Comparison of ENCODE assay signal across 9 cellular contexts in the genomic region with DNA sequence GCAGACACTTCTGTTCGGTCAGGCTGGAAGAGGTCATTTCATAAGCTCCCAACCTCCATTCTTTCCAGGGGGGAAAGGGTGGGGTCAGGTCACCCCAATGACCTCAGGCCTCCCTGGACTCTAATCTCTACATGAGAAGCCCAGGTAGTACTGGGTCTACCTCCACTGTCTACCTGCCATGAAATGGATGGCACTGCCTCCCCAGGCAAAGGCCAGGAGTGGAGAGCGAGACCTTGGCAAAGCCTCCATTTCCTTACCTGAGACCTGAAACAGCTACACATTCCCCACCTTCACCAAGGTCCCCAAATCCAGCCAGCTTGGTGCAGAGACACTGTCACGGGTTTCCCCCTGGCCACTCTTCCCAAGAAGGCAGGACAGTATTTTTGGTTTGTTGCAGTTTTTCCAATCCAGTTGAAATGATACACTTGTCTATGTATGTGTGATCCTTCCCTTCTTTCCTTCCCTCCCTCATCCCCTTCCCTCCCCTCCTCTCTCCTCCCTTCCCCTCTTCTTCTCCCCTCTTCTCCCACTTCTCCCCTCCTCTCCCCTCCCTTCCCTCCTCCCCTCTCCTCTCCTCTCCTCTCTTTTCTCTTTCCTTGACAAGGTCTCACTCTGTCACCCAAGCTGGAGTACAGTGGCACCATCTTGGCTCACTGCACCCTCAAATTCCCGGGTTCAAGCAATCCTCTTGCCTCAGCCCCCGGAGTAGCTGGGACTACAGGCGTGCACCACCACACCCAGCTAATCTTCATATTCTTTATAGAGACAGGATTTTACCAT. TPM values are rescaled to one million over a fixed set of nuclear protein-coding genes. Genes with fewer than 3 reads are reported as not detected.
DNase-seq lines count a peak whose midpoint lies in the region; ATAC-seq and TF ChIP-seq lines count a peak whose summit lies in the region.
"Had no signal": no experiment of that assay in that cellular context is flagged by ENCODE, and none has a peak within 500 bp of the region (broad histone marks: within the 10 kb centered on the region; RNA-seq: fewer than 3 reads in every experiment).

No MANE protein-coding gene starts in this region.

- no peaks in the 10 kb centered on the region for H3K36me3 Mint-ChIP-seq in activated T-cell treated with anti-CD3 and anti-CD28 coated beads, Interleukin-2, amount 50 U/mL, for 4 hours (ENCODE audit: insufficient read depth)
- no peaks in the 10 kb centered on the region for H3K36me3 Mint-ChIP-seq in WTC11

- no peak for TF ChIP-seq CTCF in WTC11 (IDR thresholded peaks at IDR 0.05)

- peaks cover 89% of the 10 kb centered on the region for H3K4me1 ChIP-seq in thymus (ENCODE audit: control insufficient read depth, insufficient read depth, low read length)

- H3K9me3 Mint-ChIP-seq in activated T-cell treated with anti-CD3 and anti-CD28 coated beads, Interleukin-2, amount 50 U/mL, for 4 hours = no peaks in the 10 kb centered on the region
- H3K9me3 Mint-ChIP-seq in WTC11 = no peaks in the 10 kb centered on the region

- POLR2A ChIA-PET in WTC11 (lab: Charles Lee) = interaction anchor here (1.4 to 1.8 kb wide), 2 partner anchors 15 to 31 kb away, joined by 8 to 11 read pairs; no protein-coding TSS in a partner anchor

- H3K27me3 ChIP-seq in layer of hippocampus (ENCODE audit: control insufficient read depth, insufficient read depth, low read length) (no peaks in the 10 kb centered on the region), thymus (ENCODE audit: control insufficient read depth, insufficient read depth) (no peaks in the 10 kb centered on the region)

- H3K27ac ChIP-seq in layer of hippocampus (ENCODE audit: low read depth, low read length) = peak overlapping the region; percentile 9
- peak overlapping the region; percentile 96 for H3K27ac ChIP-seq in thymus (ENCODE audit: low read depth)

- CTCF ChIA-PET in WTC11 (lab: Charles Lee) = interaction anchor here (0.5 to 2.3 kb wide), 21 partner anchors 9 to 410 kb away, joined by 3 to 16 read pairs (median 4); a partner anchor contains a TSS

- 69% methylated on average over 6 of the region's 6 CpGs for WGBS in thymus

- no peaks in the 10 kb centered on the region for H3K27me3 Mint-ChIP-seq in activated T-cell treated with anti-CD3 and anti-CD28 coated beads, Interleukin-2, amount 50 U/mL, for 4 hours (ENCODE audit: low read depth)
- H3K27me3 Mint-ChIP-seq in WTC11 (ENCODE audit: low read depth) = peaks cover 98% of the 10 kb centered on the region

- H3K9me3 ChIP-seq in thymus (ENCODE audit: control insufficient read depth) = no peaks in the 10 kb centered on the region

- peak overlapping the region; percentile 31 for H3K4me3 ChIP-seq in thymus (ENCODE audit: low read length)

- H3K36me3 ChIP-seq in thymus (ENCODE audit: control insufficient read depth, insufficient read depth) = no peaks in the 10 kb centered on the region

- no peak for ATAC-seq in activated T-cell treated with anti-CD3 and anti-CD28 coated beads, Interleukin-2, amount 50 U/mL, for 4 hours
- ATAC-seq in WTC11 = no peak
- ATAC-seq in GM19397 (IDR thresholded peaks at IDR 0.05; ENCODE audit: unreplicated experiment) = no peak

- H3K4me3 Mint-ChIP-seq in activated T-cell treated with anti-CD3 and anti-CD28 coated beads, Interleukin-2, amount 50 U/mL, for 4 hours = peak overlapping the region; percentile 33
- H3K4me3 Mint-ChIP-seq in WTC11 = no peak overlapping the region

- no peak overlapping the region for H3K27ac Mint-ChIP-seq in WTC11

- DNase-seq in activated T-cell treated with anti-CD3 and anti-CD28 coated beads, Interleukin-2, amount 50 U/mL, for 4 hours = no peak
- DNase-seq in activated T-cell treated with anti-CD3 and anti-CD28 coated beads, Interleukin-2, amount 50 U/mL, for 1 hour = no peak
- no peak for DNase-seq in WTC11 (ENCODE audit: low spot score)
- no peak for DNase-seq in SHP77 (lab: John Stamatoyannopoulos, UW)
- DNase-seq in stimulated activated CD4-positive, alpha-beta T cell treated with anti-CD3 and anti-CD28 coated beads, Interleukin-4, amount 100 ng/mL, for 24 hours = no peak
- DNase-seq: GOT3 had no signal

- peaks cover 90% of the 10 kb centered on the region for H3K4me1 Mint-ChIP-seq in activated T-cell treated with anti-CD3 and anti-CD28 coated beads, Interleukin-2, amount 50 U/mL, for 4 hours (ENCODE audit: low read depth)
- peaks cover 43% of the 10 kb centered on the region for H3K4me1 Mint-ChIP-seq in WTC11

TF ChIP-seq in WTC11, 78 proteins besides CTCF, POLR2A, EP300 and RAD21:
- TF ChIP-seq, protein P1, sequence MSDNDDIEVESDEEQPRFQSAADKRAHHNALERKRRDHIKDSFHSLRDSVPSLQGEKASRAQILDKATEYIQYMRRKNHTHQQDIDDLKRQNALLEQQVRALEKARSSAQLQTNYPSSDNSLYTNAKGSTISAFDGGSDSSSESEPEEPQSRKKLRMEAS (CRISPR knock-in tag; IDR thresholded peaks at IDR 0.05) = 0 out of 2 replicates have a peak, but pooled peaks have one; percentile 17
- no peak for TF ChIP-seq ZNF138 (CRISPR knock-in tag; conservative IDR thresholded peaks at IDR 0.05)

RNA-seq across cellular contexts. Expression of a gene that starts 16.1 kb away (rescaled TPM):
- total RNA-seq in activated T-cell treated with anti-CD3 and anti-CD28 coated beads, Interleukin-2, amount 50 U/mL, for 4 hours = 100 to 1,000 TPM in 1 of 3 donors, 10 to 100 TPM in 2; 73.0 to 101 (median 80.5) TPM
- total RNA-seq in WTC11 (2021) = 13.5 to 19.4 TPM (median 15.4 TPM) in 3 replicates
- polyA plus RNA-seq in thymus = 171 TPM

RNA-seq across cellular contexts. Expression of a gene that starts 29.5 kb away (rescaled TPM):
- total RNA-seq in activated T-cell treated with anti-CD3 and anti-CD28 coated beads, Interleukin-2, amount 50 U/mL, for 4 hours = 1 to 10 TPM in 1 of 3 donors, under 1 TPM in 2; 0.19 to 1.1 (median 0.26) TPM
- total RNA-seq in WTC11 (2021) = 0.05 to 0.79 TPM (median 0.14 TPM) in 3 replicates
- polyA plus RNA-seq in thymus = 7.5 TPM
